9 cellular contexts compared by ENCODE assay signal in the genomic region with DNA sequence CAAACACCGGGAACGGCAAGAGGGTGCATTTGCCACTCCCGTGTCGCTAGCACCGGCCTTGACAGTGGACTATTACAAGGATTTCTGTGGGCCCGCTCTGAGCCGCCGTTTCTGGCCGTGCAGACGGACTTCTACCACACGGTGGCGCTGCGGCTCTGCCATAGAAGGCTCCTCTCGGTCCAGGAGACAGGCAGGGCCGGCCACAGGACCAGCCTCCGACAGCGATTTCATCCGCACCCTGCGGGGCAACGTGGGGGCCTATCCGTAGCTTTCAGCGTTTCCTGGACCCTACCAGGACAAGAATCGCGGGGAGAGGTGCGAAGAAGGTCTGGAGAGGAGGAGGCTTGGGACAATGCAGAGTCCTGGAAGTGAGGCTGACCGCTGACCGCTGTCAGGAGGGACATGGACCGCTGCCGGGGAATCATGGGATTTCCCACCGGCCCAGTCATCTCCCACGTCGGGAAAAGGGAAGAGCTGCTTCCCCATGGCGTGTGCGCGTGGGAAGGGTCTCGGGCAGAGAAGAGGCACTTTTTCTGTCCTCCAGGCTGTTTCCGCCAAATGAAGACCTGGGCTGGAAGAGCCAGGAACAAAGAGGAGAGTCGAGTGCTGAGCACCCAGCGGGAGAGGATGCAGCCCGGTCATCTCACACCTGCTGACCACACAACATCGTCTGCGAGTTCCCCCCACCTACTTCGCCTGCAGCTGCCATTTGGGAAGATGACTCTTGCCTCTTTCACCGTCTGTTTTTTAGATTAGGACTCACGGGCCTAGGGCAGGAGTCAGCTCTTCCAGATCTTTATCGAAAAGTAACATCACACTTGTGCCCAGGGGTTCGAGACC. TPM values are rescaled to one million over a fixed set of nuclear protein-coding genes. Genes with fewer than 3 reads are reported as not detected.
A peak's percentile ranks its signal among the peaks of the same experiment; 100 is the strongest.
DNase-seq lines count a peak whose midpoint lies in the region; ATAC-seq and TF ChIP-seq lines count a peak whose summit lies in the region.
"Had no signal": no experiment of that assay in that cellular context is flagged by ENCODE, and none has a peak within 500 bp of the region (broad histone marks: within the 10 kb centered on the region; RNA-seq: fewer than 3 reads in every experiment).

No MANE protein-coding gene starts in this region.

- POLR2A ChIA-PET in activated naive CD8-positive, alpha-beta T cell treated with anti-CD3 and anti-CD28 coated beads, Interleukin-2, amount 10 ng/mL, durations not matched to agents 7 days and 5 days (lab: Charles Lee), result interaction anchor here (1.8 kb wide), 1 partner anchor 18 kb away, joined by 4 read pairs; no protein-coding TSS in a partner anchor

- H3K4me1 Mint-ChIP-seq in activated naive CD8-positive, alpha-beta T cell treated with anti-CD3 and anti-CD28 coated beads, Interleukin-2, amount 10 ng/mL, durations not matched to agents 7 days and 5 days, result peaks cover 8% of the 10 kb centered on the region

- no peak overlapping the region for H3K4me3 ChIP-seq in H7 (ENCODE audit: insufficient read depth, low read depth, low read length)
- H3K4me3 ChIP-seq in heart left ventricle, result peak overlapping the region; percentile 2 to 54 (median 46)
- peak overlapping the region; percentile 8 to 45 (median 30) for H3K4me3 ChIP-seq in tibial nerve

- WGBS in heart left ventricle, 4 donors, result 21 to 32% (median 26%) methylated on average over 38 to 47 of the region's 47 CpGs
- WGBS in tibial nerve, 2 donors, result 25 to 28% methylated on average over 39 to 47 of the region's 47 CpGs

- peak in 1 of 2 donors; percentile 61 for TF ChIP-seq EP300 in tibial nerve (IDR thresholded peaks at IDR 0.05)

- peak; percentile 74 for ATAC-seq in activated naive CD8-positive, alpha-beta T cell treated with anti-CD3 and anti-CD28 coated beads, Interleukin-2, amount 10 ng/mL, durations not matched to agents 7 days and 5 days (ENCODE audit: low read depth)
- peak; percentile 84 to 95 (median 94) for ATAC-seq in heart left ventricle

- H3K4me3 Mint-ChIP-seq in activated naive CD8-positive, alpha-beta T cell treated with anti-CD3 and anti-CD28 coated beads, Interleukin-2, amount 10 ng/mL, durations not matched to agents 7 days and 5 days, result peak overlapping the region; percentile 67

- DNase-seq in DMS 273 treated with DMSO at 0.1 percent for 48 hours (lab: John Stamatoyannopoulos, UW) (peak; percentile 34), H7 (peak; percentile 90), NCI-H1092 treated with DMSO at 0.1 percent for 48 hours (lab: John Stamatoyannopoulos, UW) (peak; percentile 56), SW 1271 (lab: John Stamatoyannopoulos, UW) (peak; percentile 9 to 69), heart left ventricle (peak; percentile 89 to 95 (median 90)), posterior vena cava (ENCODE audit: low spot score) (peak; percentile 98), tibial nerve (ENCODE audit: low spot score in 2 of 2) (peak; percentile 90 to 92)
- peak; percentile 85 for DNase-seq in activated naive CD8-positive, alpha-beta T cell treated with anti-CD3 and anti-CD28 coated beads, Interleukin-2, amount 10 ng/mL, durations not matched to agents 7 days and 5 days

- peak; percentile 90 to 96 (median 94) for TF ChIP-seq CTCF in heart left ventricle (IDR thresholded peaks at IDR 0.05)
- peak; percentile 90 to 97 (median 93) for TF ChIP-seq CTCF in tibial nerve (IDR thresholded peaks at IDR 0.05)

- H3K36me3 Mint-ChIP-seq in activated naive CD8-positive, alpha-beta T cell treated with anti-CD3 and anti-CD28 coated beads, Interleukin-2, amount 10 ng/mL, durations not matched to agents 7 days and 5 days, result no peaks in the 10 kb centered on the region

- H3K27ac ChIP-seq in heart left ventricle (peak overlapping the region in 8 of 12 donors; percentile 12 to 75 (median 56)), tibial nerve (peak overlapping the region; percentile 56 to 87 (median 76))
- H3K27ac ChIP-seq: epithelial cell of prostate had no signal

- intact Hi-C loops in heart left ventricle (cut with DNase I) (loop anchor here (1.0 to 10.0 kb wide), 22 partner anchors 117 to 781 kb away; a partner anchor contains a TSS), posterior vena cava (cut with DNase I) (loop anchor here (5.0 to 10.0 kb wide), 4 partner anchors 194 to 747 kb away; a partner anchor contains a TSS)

- H3K36me3 ChIP-seq in H7 (replicated peaks; ENCODE audit: control insufficient read depth, insufficient read depth, low read length) (no peaks in the 10 kb centered on the region), heart left ventricle (no peaks in the 10 kb centered on the region), tibial nerve (no peaks in the 10 kb centered on the region)

- no peak overlapping the region for H3K27ac Mint-ChIP-seq in activated naive CD8-positive, alpha-beta T cell treated with anti-CD3 and anti-CD28 coated beads, Interleukin-2, amount 10 ng/mL, durations not matched to agents 7 days and 5 days

- peaks cover 5% of the 10 kb centered on the region for H3K27me3 ChIP-seq in H7 (ENCODE audit: control insufficient read depth, insufficient read depth, low read length)
- H3K27me3 ChIP-seq in heart left ventricle, result no peaks in the 10 kb centered on the region
- no peaks in the 10 kb centered on the region for H3K27me3 ChIP-seq in tibial nerve

- H3K9me3 Mint-ChIP-seq in activated naive CD8-positive, alpha-beta T cell treated with anti-CD3 and anti-CD28 coated beads, Interleukin-2, amount 10 ng/mL, durations not matched to agents 7 days and 5 days, result no peaks in the 10 kb centered on the region

- peaks cover 0 to 30% (median 20%) of the 10 kb centered on the region in 12 donors for H3K4me1 ChIP-seq in heart left ventricle
- peaks cover 0 to 35% (median 18%) of the 10 kb centered on the region in 4 donors for H3K4me1 ChIP-seq in tibial nerve

- no peaks in the 10 kb centered on the region for H3K9me3 ChIP-seq in heart left ventricle
- H3K9me3 ChIP-seq in tibial nerve, result no peaks in the 10 kb centered on the region

- TF ChIP-seq POLR2A in heart left ventricle (IDR thresholded peaks at IDR 0.05) (no peak), tibial nerve (IDR thresholded peaks at IDR 0.05) (no peak)

- H3K27me3 Mint-ChIP-seq in activated naive CD8-positive, alpha-beta T cell treated with anti-CD3 and anti-CD28 coated beads, Interleukin-2, amount 10 ng/mL, durations not matched to agents 7 days and 5 days, result peaks cover 6% of the 10 kb centered on the region

RNA-seq across cellular contexts. Expression of a gene that starts 35.5 kb away (rescaled TPM):
- total RNA-seq in H7 (2014; rRNA removed; shearing (Covaris generic)), result 5.9 and 6.5 TPM in 2 replicates
- under 1 TPM in 1 of 2 experiments, not detected in 1; 0.28 TPM for total RNA-seq in activated naive CD8-positive, alpha-beta T cell treated with anti-CD3 and anti-CD28 coated beads, Interleukin-2, amount 10 ng/mL, durations not matched to agents 7 days and 5 days
- total RNA-seq in heart left ventricle, result 10 to 100 TPM in 1 of 9 donors, 1 to 10 TPM in 8; 1.3 to 10.6 (median 2.2) TPM
- 1 to 10 TPM; 1.3 to 2.4 TPM for polyA plus RNA-seq in heart left ventricle
- total RNA-seq in posterior vena cava, result 10 to 100 TPM in 1 of 2 donors, 1 to 10 TPM in 1; 5.1 to 15.0 TPM
- 10 to 100 TPM in 1 of 4 donors, 1 to 10 TPM in 3; 5.9 to 24.1 (median 7.6) TPM for total RNA-seq in tibial nerve

Comparison
In these comparisons a context has a peak if more than half of its experiments do, and no peak if none do; other contexts are left out.
1. DNase-seq: peak in every context shown above with its lines; median percentile 98 in posterior vena cava; 91 in tibial nerve; 90 in H7; 90 in heart left ventricle; 85 in activated naive CD8-positive, alpha-beta T cell treated with anti-CD3 and anti-CD28 coated beads, Interleukin-2, amount 10 ng/mL, durations not matched to agents 7 days and 5 days; 56 in NCI-H1092 treated with DMSO at 0.1 percent for 48 hours; 39 in SW 1271; 34 in DMS 273 treated with DMSO at 0.1 percent for 48 hours.